ENCODE assay signal across 18 cellular contexts in the genomic region with DNA sequence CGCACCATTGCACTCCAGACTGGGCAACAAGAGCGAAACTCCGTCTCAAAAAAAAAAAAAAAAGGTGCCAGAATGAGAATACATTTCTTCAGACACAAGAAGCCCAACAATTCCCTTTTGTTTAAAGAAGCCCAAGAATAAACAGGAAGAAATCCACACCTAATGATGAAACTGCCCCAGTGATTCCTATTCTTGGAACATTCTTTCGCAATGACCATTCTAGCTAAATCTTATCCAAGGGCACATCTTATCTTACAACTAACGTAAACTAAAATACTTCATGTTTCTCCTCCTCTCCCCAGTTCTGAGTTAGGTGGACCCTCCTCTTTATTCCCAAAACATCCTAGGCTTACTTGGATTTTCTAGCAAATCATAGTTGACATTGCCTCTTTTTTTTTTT. TPM values are rescaled to one million over a fixed set of nuclear protein-coding genes. Genes with fewer than 3 reads are reported as not detected.
A peak's percentile ranks its signal among the peaks of the same experiment; 100 is the strongest.
DNase-seq lines count a peak whose midpoint lies in the region; ATAC-seq, FAIRE-seq and TF ChIP-seq lines count a peak whose summit lies in the region.
"Had no signal": no experiment of that assay in that cellular context is flagged by ENCODE, and none has a peak within 500 bp of the region (broad histone marks: within the 10 kb centered on the region; RNA-seq: fewer than 3 reads in every experiment).

No MANE protein-coding gene starts in this region.

- TF ChIP-seq CTCF in adrenal gland (IDR thresholded peaks at IDR 0.05), result no peak
- no peak for TF ChIP-seq CTCF in fibroblast of the aortic adventitia (IDR thresholded peaks at IDR 0.05; ENCODE audit: insufficient read depth, low read length)

- TF ChIP-seq POLR2A in adrenal gland (IDR thresholded peaks at IDR 0.05), result no peak

- DNase-seq in H4 (ENCODE audit: low spot score) (peak; percentile 71), adrenal gland (no peak), fibroblast of the aortic adventitia (ENCODE audit: low read depth) (peak; percentile 87), urothelium cell line (ENCODE audit: low spot score) (peak; percentile 50), NCI-H774 (lab: John Stamatoyannopoulos, UW) (no peak)
- DNase-seq: body of pancreas; CD4-positive, alpha-beta T cell; DND-41; NCI-H748 treated with DMSO at 0.1 percent for 48 hours; T-cell had no signal

- H3K27ac ChIP-seq in adrenal gland, result peak overlapping the region in 3 of 5 donors; percentile 8 to 80 (median 63)
- H3K27ac ChIP-seq: body of pancreas, right atrium auricular region, suprapubic skin had no signal

- 59 to 66% (median 62%) methylated on average over 5 of the region's 5 CpGs for whole genome bisulfite sequencing in adrenal gland, 4 donors

- H3K36me3 ChIP-seq in adrenal gland (replicated peaks in 1 of 2), result no peaks in the 10 kb centered on the region
- H3K36me3 ChIP-seq: right atrium auricular region, suprapubic skin had no signal

- peaks cover 5% of the 10 kb centered on the region in 2 donors for H3K4me1 ChIP-seq in adrenal gland (replicated peaks in 1 of 2)
- H3K4me1 ChIP-seq: body of pancreas, right atrium auricular region, suprapubic skin had no signal

- H3K9me3 ChIP-seq in adrenal gland (replicated peaks in 1 of 3), result peaks cover 0 to 6% (median 0%) of the 10 kb centered on the region in 3 donors
- H3K9me3 ChIP-seq: body of pancreas, suprapubic skin had no signal

- H3K27me3 ChIP-seq in adrenal gland, result no peaks in the 10 kb centered on the region
- H3K27me3 ChIP-seq: body of pancreas, right atrium auricular region had no signal

- intact Hi-C loops in adrenal gland (cut with DNase I), result no loop called here

- H3K4me3 ChIP-seq in adrenal gland (peak overlapping the region in 1 of 4 donors; percentile 13), fibroblast of the aortic adventitia (ENCODE audit: low read depth, low read length) (no peak overlapping the region)
- H3K4me3 ChIP-seq: body of pancreas, GM23338, right atrium auricular region, suprapubic skin had no signal

- ATAC-seq in HG03378 (IDR thresholded peaks at IDR 0.05; ENCODE audit: unreplicated experiment) (no peak), GM18519 (IDR thresholded peaks at IDR 0.05; ENCODE audit: low FRiP score, unreplicated experiment) (no peak)
- ATAC-seq: body of pancreas, GM23338, T-cell had no signal

- FAIRE-seq in urothelium cell line (lab: Jason Lieb, UNC), result no peak
- FAIRE-seq: frontal cortex had no signal

RNA-seq across cellular contexts. Expression of a gene that starts 18.4 kb away (rescaled TPM):
- total RNA-seq in H4 (2014; rRNA removed; shearing (Covaris generic)), result 0.58 and 1.6 TPM in 2 replicates
- 10 to 100 TPM in 3 of 8 donors, 1 to 10 TPM in 5; 3.0 to 13.8 (median 7.0) TPM for total RNA-seq in adrenal gland
- 1 to 10 TPM; 4.3 to 5.2 (median 4.4) TPM for polyA plus RNA-seq in adrenal gland
- 5.8 and 7.0 TPM in 2 replicates for total RNA-seq in fibroblast of the aortic adventitia (ENCODE audit: low replicate concordance)

RNA-seq across cellular contexts. Expression of a gene that starts 48.7 kb away (rescaled TPM):
- not detected in 2 replicates for total RNA-seq in H4 (2014; rRNA removed; shearing (Covaris generic))
- not detected for total RNA-seq in adrenal gland
- polyA plus RNA-seq in adrenal gland, result not detected
- total RNA-seq in fibroblast of the aortic adventitia (ENCODE audit: low replicate concordance), result not detected in 2 replicates
- total RNA-seq: CD4-positive, alpha-beta T cell; frontal cortex; GM23338; HT1080; neural crest cell; right atrium auricular region; T-cell had no signal
- polyA plus RNA-seq: GM23338 had no signal

RNA-seq across cellular contexts. Expression of a gene that starts 59.6 kb away (rescaled TPM):
- total RNA-seq in H4 (2014; rRNA removed; shearing (Covaris generic)), result not detected in 2 replicates
- total RNA-seq in adrenal gland (not detected), fibroblast of the aortic adventitia (ENCODE audit: low replicate concordance) (not detected in 2 replicates)
- not detected for polyA plus RNA-seq in adrenal gland
- total RNA-seq: body of pancreas; CD4-positive, alpha-beta T cell; frontal cortex; GM23338; HT1080; neural crest cell; right atrium auricular region; T-cell had no signal
- polyA plus RNA-seq: GM23338 had no signal

Comparison
In these comparisons a context has a peak if more than half of its experiments do, and no peak if none do; other contexts are left out.
1. DNase-seq: peak in H4 (single experiment), fibroblast of the aortic adventitia (single experiment) and urothelium cell line (single experiment); none in adrenal gland (0 of 7) and NCI-H774 (single experiment).